ENCODE assay signal across 16 cellular contexts in the genomic region with DNA sequence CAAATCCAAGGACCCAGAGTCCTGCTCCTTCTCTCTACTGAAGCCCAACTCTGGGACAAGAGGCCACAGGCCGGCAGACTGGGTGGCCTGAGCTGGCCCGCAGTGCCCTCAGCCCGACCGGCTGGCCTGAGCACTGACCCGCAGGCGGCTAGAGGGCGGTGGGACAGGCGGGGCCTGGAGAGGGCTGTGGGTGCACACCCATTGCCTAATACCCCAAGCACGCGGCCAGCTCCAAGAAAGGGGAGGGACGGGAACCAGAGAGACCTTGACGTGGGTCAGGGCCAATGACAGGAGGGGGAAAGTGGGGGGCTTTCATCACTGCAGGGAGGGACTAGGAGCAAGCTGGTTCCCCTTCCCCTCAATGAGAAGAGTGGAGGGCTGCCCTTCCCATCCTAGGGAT. TPM values are rescaled to one million over a fixed set of nuclear protein-coding genes. Genes with fewer than 3 reads are reported as not detected.
A peak's percentile ranks its signal among the peaks of the same experiment; 100 is the strongest.
DNase-seq lines count a peak whose midpoint lies in the region; ATAC-seq and TF ChIP-seq lines count a peak whose summit lies in the region.
"Had no signal": no experiment of that assay in that cellular context is flagged by ENCODE, and none has a peak within 500 bp of the region (broad histone marks: within the 10 kb centered on the region; RNA-seq: fewer than 3 reads in every experiment).

No MANE protein-coding gene starts in this region.

- no peak overlapping the region for H2AK5ac ChIP-seq in trophoblast cell (ENCODE audit: low read length)

- H3K14ac ChIP-seq in trophoblast cell (ENCODE audit: low read length) = no peak overlapping the region

- intact Hi-C loops in left ventricle myocardium inferior (cut with micrococcal nuclease) = no loop called here

- no peaks in the 10 kb centered on the region for H3K79me1 ChIP-seq in trophoblast cell (ENCODE audit: low read length)

- no peak overlapping the region for H2AFZ ChIP-seq in trophoblast cell (ENCODE audit: insufficient read depth, low read length, poor library complexity)

- H2BK5ac ChIP-seq in trophoblast cell (ENCODE audit: low read depth, low read length, poor library complexity) = no peak overlapping the region

- H3K4me2 ChIP-seq in trophoblast cell (ENCODE audit: low read length) = no peak overlapping the region

- H3K23ac ChIP-seq in trophoblast cell (ENCODE audit: low read length) = no peak overlapping the region

- peak; percentile 71 for DNase-seq in GM03348 (ENCODE audit: low spot score)
- DNase-seq in ecto neural progenitor cell (ENCODE audit: low spot score) = peak; percentile 72
- peak; percentile 65 for DNase-seq in left ventricle myocardium inferior
- peak; percentile 93 to 97 for DNase-seq in trophoblast cell
- no peak for DNase-seq in stimulated activated CD4-positive, alpha-beta T cell treated with anti-CD3 and anti-CD28 coated beads, Interleukin-12 subunit alpha, Interleukin-12 subunit beta, amount 100 ng/mL, for 4 hours
- no peak for DNase-seq in coronary artery (ENCODE audit: low spot score)
- DNase-seq in stimulated activated naive CD8-positive, alpha-beta T cell treated with anti-CD3 and anti-CD28 coated beads, Interleukin-15, Interleukin-2, amounts not matched to agents 100 U/mL and 50 U/mL, for 24 hours = no peak
- DNase-seq: NCI-H2029, NCI-H510A treated with DMSO at 0.1 percent for 48 hours, SIG-M5 had no signal

- H4K8ac ChIP-seq in trophoblast cell (ENCODE audit: low read depth, low read length) = no peak overlapping the region

- no peak overlapping the region for H3K4me3 ChIP-seq in left ventricle myocardium inferior
- no peak overlapping the region for H3K4me3 ChIP-seq in trophoblast cell (ENCODE audit: low read depth, low read length)
- no peak overlapping the region for H3K4me3 ChIP-seq in coronary artery
- H3K4me3 ChIP-seq: lung, prostate gland had no signal

- H2BK12ac ChIP-seq in trophoblast cell (ENCODE audit: low read length) = no peak overlapping the region

- H3K79me2 ChIP-seq in trophoblast cell (ENCODE audit: control insufficient read depth, insufficient read depth, low read length, poor library complexity) = no peaks in the 10 kb centered on the region

- H3K36me3 ChIP-seq in left ventricle myocardium inferior (no peaks in the 10 kb centered on the region), trophoblast cell (ENCODE audit: control insufficient read depth in 1 of 2, insufficient read depth in 2 of 2, low read length in 2 of 2) (no peaks in the 10 kb centered on the region)
- H3K36me3 ChIP-seq: prostate gland had no signal

- peaks cover 99% of the 10 kb centered on the region for H3K27me3 ChIP-seq in left ventricle myocardium inferior (ENCODE audit: low read depth)
- H3K27me3 ChIP-seq in trophoblast cell (ENCODE audit: insufficient read depth, low read length) = peaks cover 73% of the 10 kb centered on the region

- no peak overlapping the region for H3K4ac ChIP-seq in trophoblast cell (ENCODE audit: low read depth, low read length)

- H3K9me3 ChIP-seq in left ventricle myocardium inferior (replicated peaks) = no peaks in the 10 kb centered on the region
- H3K9me3 ChIP-seq in trophoblast cell (ENCODE audit: insufficient read depth, low read depth, low read length) = peaks cover 4% of the 10 kb centered on the region
- H3K9me3 ChIP-seq: prostate gland had no signal

- peaks cover 44% of the 10 kb centered on the region for H3K4me1 ChIP-seq in left ventricle myocardium inferior
- H3K4me1 ChIP-seq in trophoblast cell (ENCODE audit: control insufficient read depth in 1 of 2, insufficient read depth in 2 of 2, low read length in 2 of 2) = peaks cover 8 to 27% of the 10 kb centered on the region in 2 experiments

- no peak overlapping the region for H4K12ac ChIP-seq in trophoblast cell (ENCODE audit: low read depth, low read length)

- TF ChIP-seq CTCF in left ventricle myocardium inferior (IDR thresholded peaks at IDR 0.05; ENCODE audit: borderline replicate concordance) = no peak
- TF ChIP-seq CTCF in coronary artery (IDR thresholded peaks at IDR 0.05) = no peak

- H3K27ac ChIP-seq in left ventricle myocardium inferior (replicated peaks) (peak overlapping the region; percentile 11), trophoblast cell (ENCODE audit: low read depth, low read length) (no peak overlapping the region), coronary artery (peak overlapping the region in 1 of 2 donors; percentile 37)
- H3K27ac ChIP-seq: prostate gland had no signal

- H4K91ac ChIP-seq in trophoblast cell (ENCODE audit: low read depth, low read length) = no peak overlapping the region

- WGBS in trophoblast cell (ENCODE audit: extremely low coverage, insufficient coverage, insufficient read length) = no CpG with 5 or more reads among the region's 12 CpGs

- no peak overlapping the region for H2BK120ac ChIP-seq in trophoblast cell (ENCODE audit: insufficient read depth, low read length, poor library complexity)

- H3K18ac ChIP-seq in trophoblast cell (ENCODE audit: low read length) = no peak overlapping the region

- ATAC-seq in GM18868 (IDR thresholded peaks at IDR 0.05; ENCODE audit: unreplicated experiment) = no peak
- ATAC-seq in stimulated activated naive CD8-positive, alpha-beta T cell treated with anti-CD3 and anti-CD28 coated beads, Interleukin-15, Interleukin-2, amounts not matched to agents 100 U/mL and 50 U/mL, for 24 hours = no peak

- no peak overlapping the region for H3K9ac ChIP-seq in trophoblast cell (ENCODE audit: low read length)

RNA-seq across cellular contexts. Expression of a gene that starts 2.0 kb away (rescaled TPM):
- total RNA-seq in left ventricle myocardium inferior = 0.44 TPM
- 5.7 and 5.9 TPM in 2 replicates for polyA plus RNA-seq in trophoblast cell (2013)
- total RNA-seq: bronchial epithelial cell had no signal

RNA-seq across cellular contexts. Expression of a gene that starts 4.6 kb away (rescaled TPM):
- not detected for total RNA-seq in left ventricle myocardium inferior
- polyA plus RNA-seq in trophoblast cell (2013) = 2.1 TPM in 2 replicates
- total RNA-seq: bronchial epithelial cell, H4, HT-29, prostate gland had no signal

RNA-seq across cellular contexts. Expression of a gene that starts 16.2 kb away (rescaled TPM):
- 49.6 TPM for total RNA-seq in left ventricle myocardium inferior
- 112 and 113 TPM in 2 replicates for polyA plus RNA-seq in trophoblast cell (2013)

RNA-seq across cellular contexts. Expression of a gene that starts 25.6 kb away (rescaled TPM):
- 1.4 TPM for total RNA-seq in left ventricle myocardium inferior
- 0.12 and 0.18 TPM in 2 replicates for polyA plus RNA-seq in trophoblast cell (2013)

RNA-seq across cellular contexts. Expression of a gene that starts 45.0 kb away (rescaled TPM):
- total RNA-seq in left ventricle myocardium inferior = 104 TPM
- 44.8 and 45.0 TPM in 2 replicates for polyA plus RNA-seq in trophoblast cell (2013)

Comparison
In these comparisons a context has a peak if more than half of its experiments do, and no peak if none do; other contexts are left out.
1. DNase-seq: peak in GM03348 (single experiment), ecto neural progenitor cell (single experiment), left ventricle myocardium inferior (single experiment) and trophoblast cell (2 of 2); none in stimulated activated CD4-positive, alpha-beta T cell treated with anti-CD3 and anti-CD28 coated beads, Interleukin-12 subunit alpha, Interleukin-12 subunit beta, amount 100 ng/mL, for 4 hours (single experiment), coronary artery (single experiment) and stimulated activated naive CD8-positive, alpha-beta T cell treated with anti-CD3 and anti-CD28 coated beads, Interleukin-15, Interleukin-2, amounts not matched to agents 100 U/mL and 50 U/mL, for 24 hours (single experiment).